In the genomic region with DNA sequence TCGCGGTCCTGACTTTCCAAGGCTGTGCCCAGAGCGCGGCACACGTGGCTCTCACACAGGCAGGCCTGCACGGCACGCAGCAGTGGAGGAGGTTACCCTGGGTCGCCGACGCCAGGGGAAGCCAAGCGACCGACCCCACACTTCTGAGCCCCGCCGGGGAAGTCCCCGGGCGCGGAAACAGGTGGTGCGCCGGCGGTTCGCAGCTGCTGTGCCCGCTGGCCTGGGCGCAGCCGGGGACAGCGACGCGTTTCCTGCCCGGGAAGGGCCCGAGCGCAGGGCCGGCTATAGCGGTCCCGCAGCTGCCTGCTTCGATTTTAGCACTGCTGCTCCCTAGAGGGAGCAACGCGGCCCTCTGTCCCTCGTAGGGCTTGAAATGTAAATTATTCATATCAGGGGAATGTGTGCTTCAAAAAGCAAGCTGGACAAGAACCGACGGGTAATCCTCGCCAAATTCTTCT, we compare ENCODE assay signal across 8 cellular contexts. TPM values are rescaled to one million over a fixed set of nuclear protein-coding genes. Genes with fewer than 3 reads are reported as not detected.
A peak's percentile ranks its signal among the peaks of the same experiment; 100 is the strongest.
DNase-seq lines count a peak whose midpoint lies in the region; ATAC-seq and TF ChIP-seq lines count a peak whose summit lies in the region.
"Not testable (repeated sequence)": the region's sequence is repeated elsewhere in the genome, so short reads cannot be mapped to it uniquely, and the experiment has no call there.

No MANE protein-coding gene starts in this region.

- peak overlapping the region; percentile 80 for H2AFZ ChIP-seq in KMS-11 (ENCODE audit: low read depth)

- H3K4me1 ChIP-seq in KMS-11 (ENCODE audit: low read depth, poor library complexity, severe bottlenecking) = peaks cover 48% of the 10 kb centered on the region
- H3K4me1 ChIP-seq in stomach smooth muscle (ENCODE audit: control insufficient read depth, insufficient read depth, low read length) = not testable (repeated sequence)

- ATAC-seq in omental fat pad (ENCODE audit: low FRiP score) = peak; percentile 92

- not testable (repeated sequence) for TF ChIP-seq CTCF in KMS-11 (conservative IDR thresholded peaks at IDR 0.05; ENCODE audit: low read depth, low read length); omental fat pad (IDR thresholded peaks at IDR 0.05)

- not testable (repeated sequence) for H3K27me3 ChIP-seq in KMS-11 (ENCODE audit: insufficient read depth, low read depth); stomach smooth muscle (ENCODE audit: control insufficient read depth in 1 of 2, insufficient read depth in 2 of 2, low read length in 2 of 2)

- not testable (repeated sequence) for H3K36me3 ChIP-seq in KMS-11 (ENCODE audit: insufficient read depth); stomach smooth muscle (ENCODE audit: control insufficient read depth in 2 of 2, insufficient read depth in 2 of 2, low read length in 2 of 2)

- H3K79me2 ChIP-seq in KMS-11 (ENCODE audit: insufficient read depth, low read depth) = not testable (repeated sequence)

- peak overlapping the region; percentile 53 for H3K27ac ChIP-seq in KMS-11
- peak overlapping the region; percentile 53 for H3K27ac ChIP-seq in stomach smooth muscle (ENCODE audit: low read length)

- H4K20me1 ChIP-seq in KMS-11 (ENCODE audit: insufficient read depth) = not testable (repeated sequence)

- H3K9ac ChIP-seq in KMS-11 (peak overlapping the region; percentile 53), stomach smooth muscle (ENCODE audit: low read length in 2 of 2) (peak overlapping the region; percentile 19 to 21)

- H3K9me3 ChIP-seq in stomach smooth muscle (ENCODE audit: control insufficient read depth in 2 of 2, low read length in 2 of 2) = not testable (repeated sequence)

- H3K4me3 ChIP-seq in KMS-11 (IDR thresholded peaks at IDR 0.05; ENCODE audit: insufficient read depth, low read depth, low read length) = not testable (repeated sequence)
- peak overlapping the region in 1 of 2 donors; percentile 40 for H3K4me3 ChIP-seq in stomach smooth muscle (ENCODE audit: low read length in 2 of 2)

- peak overlapping the region; percentile 92 for H3K4me2 ChIP-seq in KMS-11

- peak; percentile 83 for DNase-seq in GDM1 (lab: John Stamatoyannopoulos, UW)
- peak; percentile 53 for DNase-seq in H4 (ENCODE audit: low spot score)
- DNase-seq in SIG-M5 treated with dmso at 0.1 percent for 504 hours (lab: John Stamatoyannopoulos, UW; ENCODE audit: unreplicated experiment) = peak; percentile 63
- DNase-seq in activated gamma-delta T cell (lab: John Stamatoyannopoulos, UW) = peak; percentile 91
- DNase-seq in germinal center (ENCODE audit: low spot score) = peak; percentile 84
- not testable (repeated sequence) for DNase-seq in omental fat pad (ENCODE audit: low spot score)

RNA-seq across cellular contexts. Expression of a gene that starts 46.6 kb away (rescaled TPM):
- 5.9 and 11.4 TPM in 2 replicates for total RNA-seq in H4 (2014; rRNA removed; shearing (Covaris generic))
- 1 to 10 TPM; 1.3 to 6.5 (median 4.1) TPM for total RNA-seq in omental fat pad
